ENCODE assay signal across 21 cellular contexts in the genomic region with DNA sequence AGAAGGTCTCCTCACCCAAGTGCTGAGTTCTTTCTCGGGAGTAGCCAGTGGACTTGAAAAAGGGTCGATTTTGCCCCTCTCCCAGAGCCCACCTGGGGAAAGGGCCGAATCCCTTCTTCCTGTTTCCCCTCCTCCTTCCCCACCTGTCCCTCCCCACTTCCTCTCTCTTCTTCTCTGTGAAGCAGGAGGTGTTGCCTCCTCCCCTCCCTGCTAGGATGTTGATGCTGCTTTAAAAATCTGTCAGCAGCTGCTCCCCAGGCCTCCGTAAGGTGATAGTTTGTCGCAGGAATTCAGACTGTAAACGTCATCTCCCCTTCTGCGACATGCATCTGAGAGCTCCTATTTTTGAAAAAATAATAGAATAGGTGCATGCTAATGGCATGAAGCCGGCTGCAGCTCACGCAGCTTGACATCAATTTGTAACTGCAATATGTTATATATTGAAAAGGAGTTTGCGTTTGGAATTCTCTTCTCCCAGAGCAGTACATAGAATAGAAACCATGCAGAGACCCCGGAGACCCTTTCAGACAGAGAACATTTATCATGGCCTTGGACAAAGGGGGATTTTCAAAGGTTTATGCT.
DNase-seq lines count a peak whose midpoint lies in the region; ATAC-seq, FAIRE-seq and TF ChIP-seq lines count a peak whose summit lies in the region.
"Had no signal": no experiment of that assay in that cellular context is flagged by ENCODE, and none has a peak within 500 bp of the region (broad histone marks: within the 10 kb centered on the region; RNA-seq: fewer than 3 reads in every experiment).

No MANE protein-coding gene starts in this region.

- no peak overlapping the region for H2BK12ac ChIP-seq in H1 (ENCODE audit: low read depth, low read length)

- no peaks in the 10 kb centered on the region for H3K79me1 ChIP-seq in H1 (ENCODE audit: low read depth, low read length)

- no peaks in the 10 kb centered on the region for H4K20me1 ChIP-seq in H1 (replicated peaks in 1 of 2; ENCODE audit: control insufficient read depth in 1 of 2, insufficient read depth in 2 of 2, low read length in 2 of 2)
- H4K20me1 ChIP-seq in neural cell (ENCODE audit: insufficient read depth) = no peaks in the 10 kb centered on the region

- H3K14ac ChIP-seq in H1 (ENCODE audit: insufficient read length) = no peak overlapping the region

- H3K4ac ChIP-seq in H1 (replicated peaks; ENCODE audit: insufficient read length, low read depth, low read length) = no peak overlapping the region

- TF ChIP-seq RAD21 in H1 (IDR thresholded peaks at IDR 0.05 in 1 of 2, conservative IDR thresholded peaks at IDR 0.05 in 1 of 2; ENCODE audit: low read depth in 2 of 2, low read length in 2 of 2) (no peak), neural cell (conservative IDR thresholded peaks at IDR 0.05) (peak; percentile 48)

- H2BK120ac ChIP-seq in H1 (replicated peaks; ENCODE audit: low read depth, low read length) = no peak overlapping the region

- CTCF ChIA-PET in H1 (lab: Charles Lee; ENCODE audit: partially characterized antibody) = interaction anchor here (0.7 to 1.7 kb wide), 3 partner anchors 31 to 378 kb away, joined by 3 read pairs; no protein-coding TSS in a partner anchor

- in situ Hi-C loops in G401 (cut with HindIII; ENCODE audit: low sequenced_read_pairs) = no loop called here

- TF ChIP-seq CTCF in H1 (IDR thresholded peaks at IDR 0.05; ENCODE audit: control extremely low read depth in 1 of 3, insufficient read depth in 1 of 3, low read depth in 1 of 3, low read length in 3 of 3) = no peak
- TF ChIP-seq CTCF in neural cell (IDR thresholded peaks at IDR 0.05; ENCODE audit: poor library complexity, severe bottlenecking) = no peak

- H3K79me2 ChIP-seq in H1 (ENCODE audit: control insufficient read depth in 1 of 2, insufficient read depth in 2 of 2, low read length in 2 of 2) (no peaks in the 10 kb centered on the region; a peak in 1 of 4 replicates), neural cell (replicated peaks; ENCODE audit: insufficient read depth, low read length) (no peaks in the 10 kb centered on the region)

- no peak overlapping the region for H4K5ac ChIP-seq in H1 (ENCODE audit: insufficient read length, low read depth, low read length)

- POLR2A ChIA-PET in H1 (lab: Charles Lee; ENCODE audit: partially characterized antibody) = interaction anchor here (0.7 to 1.1 kb wide), 2 partner anchors 10 to 12 kb away, joined by 3 to 4 read pairs; no protein-coding TSS in a partner anchor

- H3K9ac ChIP-seq in H1 (replicated peaks in 1 of 4; ENCODE audit: extremely low read depth in 1 of 4, low read depth in 3 of 4, low read length in 3 of 4) (no peak overlapping the region), neural cell (ENCODE audit: low read length) (peak overlapping the region; percentile 56)
- H3K9ac ChIP-seq: GM23248 had no signal

- peaks cover 0 to 4% (median 0%) of the 10 kb centered on the region in 4 experiments; a peak in 2 of 7 replicates for H3K4me1 ChIP-seq in H1 (replicated peaks in 1 of 4; ENCODE audit: control insufficient read depth in 3 of 4, insufficient read depth in 4 of 4, low read length in 3 of 4)
- H3K4me1 ChIP-seq: A549 had no signal

- H3K27ac ChIP-seq in H1 (ENCODE audit: low read depth, low read length) (no peak overlapping the region), neural cell (ENCODE audit: low read length) (peak overlapping the region; percentile 82)
- H3K27ac ChIP-seq: A549, GM23248 had no signal

- 77% methylated on average over 11 of the region's 11 CpGs; no CpG with 5 or more reads in 1 of the 2 experiments for WGBS in H1 (ENCODE audit: extremely low coverage in 1 of 2, insufficient coverage in 1 of 2, insufficient read length in 1 of 2, insufficient replicate concordance in 2 of 2, low coverage in 1 of 2, low lambda C conversion rate in 2 of 2, missing lambda C conversion rate in 1 of 2), 2 experiments

- peak; percentile 39 for DNase-seq in G401 (ENCODE audit: low spot score)
- DNase-seq in NCI-H2171 treated with DMSO at 0.1 percent for 48 hours (lab: John Stamatoyannopoulos, UW) = peak; percentile 78
- no peak for DNase-seq in H1 (ENCODE audit: low read depth in 1 of 2, low spot score in 2 of 2)
- DNase-seq in superior temporal gyrus (ENCODE audit: extremely low spot score) = no peak
- DNase-seq: DMS53, GM23248, Karpas-422, MV-4-11, NCI-H1417, NCI-H1694 treated with DMSO at 0.1 percent for 48 hours, NCI-H2081 treated with DMSO at 0.1 percent for 48 hours, NCI-H226, NCI-H524 treated with DMSO at 0.1 percent for 48 hours, PC-3, Right ventricle myocardium superior had no signal

- H4K8ac ChIP-seq in H1 (ENCODE audit: extremely low read depth, insufficient read depth, low read length) = no peak overlapping the region

- H2BK15ac ChIP-seq in H1 (ENCODE audit: low read length) = no peak overlapping the region

- H3K4me3 ChIP-seq in H1 (ENCODE audit: extremely low read depth in 1 of 4, insufficient read depth in 2 of 4, low read depth in 3 of 4, low read length in 4 of 4) = no peak overlapping the region
- H3K4me3 ChIP-seq in neural cell (ENCODE audit: low read length) = peak overlapping the region; percentile 52
- H3K4me3 ChIP-seq: A549, GM23248 had no signal

- no peak overlapping the region for H2BK20ac ChIP-seq in H1 (ENCODE audit: low read length)

- H3K27me3 ChIP-seq in H1 (replicated peaks in 1 of 4; ENCODE audit: control insufficient read depth in 3 of 4, extremely low read depth in 1 of 4, insufficient read depth in 3 of 4, low read length in 3 of 4) = no peaks in the 10 kb centered on the region
- H3K27me3 ChIP-seq in neural cell (ENCODE audit: insufficient read depth, low read depth, low read length) = no peaks in the 10 kb centered on the region

- ATAC-seq in GM19351 (IDR thresholded peaks at IDR 0.05; ENCODE audit: unreplicated experiment) (no peak), HG03159 (IDR thresholded peaks at IDR 0.05; ENCODE audit: unreplicated experiment) (no peak)
- ATAC-seq: A549, HCT116, PC-3 had no signal

- H3K36me3 ChIP-seq in H1 (ENCODE audit: control insufficient read depth in 2 of 4, insufficient read depth in 4 of 4, low read length in 3 of 4) (no peaks in the 10 kb centered on the region), neural cell (ENCODE audit: insufficient read depth, low read length) (no peaks in the 10 kb centered on the region)

- no peak overlapping the region for H3K23ac ChIP-seq in H1 (ENCODE audit: insufficient read length)

- H3K56ac ChIP-seq in H1 (replicated peaks; ENCODE audit: insufficient read length, low read depth, low read length) = no peak overlapping the region

- no peaks in the 10 kb centered on the region for H3K9me2 ChIP-seq in neural cell (ENCODE audit: insufficient read depth, low read length)

- H3K23me2 ChIP-seq in H1 (ENCODE audit: low read depth, low read length) = no peaks in the 10 kb centered on the region

- H3K18ac ChIP-seq in H1 (ENCODE audit: extremely low read depth, low read length) = no peak overlapping the region

- peak overlapping the region; percentile 29; the same call in 1 of the 2 replicates for H2AK5ac ChIP-seq in H1 (ENCODE audit: low read depth, low read length)

- H2AFZ ChIP-seq in H1 (ENCODE audit: low read length) (no peak overlapping the region), neural cell (ENCODE audit: low read depth, low read length) (no peak overlapping the region)
- H2AFZ ChIP-seq: GM23248 had no signal

- H3K9me3 ChIP-seq in H1 (ENCODE audit: insufficient read depth in 2 of 2, low read depth in 1 of 2, low read length in 1 of 2) (no peaks in the 10 kb centered on the region), neural cell (ENCODE audit: low read length) (no peaks in the 10 kb centered on the region)
- H3K9me3 ChIP-seq: A549 had no signal

- no peak overlapping the region for H4K91ac ChIP-seq in H1 (replicated peaks; ENCODE audit: insufficient read length, low read length)

- TF ChIP-seq POLR2A in H1 (IDR thresholded peaks at IDR 0.05; ENCODE audit: control extremely low read depth in 1 of 2, low read depth in 2 of 2, low read length in 2 of 2) = no peak

- no peak overlapping the region for H2BK5ac ChIP-seq in H1 (ENCODE audit: low read depth, low read length)

- TF ChIP-seq EP300 in H1 (IDR thresholded peaks at IDR 0.05; ENCODE audit: borderline replicate concordance in 1 of 2, low read depth in 2 of 2, low read length in 2 of 2) = no peak
- TF ChIP-seq EP300 in neural cell (conservative IDR thresholded peaks at IDR 0.05; ENCODE audit: poor library complexity, severe bottlenecking) = peak; percentile 86

- peaks cover 4% of the 10 kb centered on the region for H3F3A ChIP-seq in neural cell (ENCODE audit: insufficient read depth, low read length, poor library complexity, severe bottlenecking)

- no peak overlapping the region for H3K4me2 ChIP-seq in H1 (ENCODE audit: insufficient read depth in 1 of 2, low read depth in 2 of 2, low read length in 2 of 2)
- peak overlapping the region; percentile 43 for H3K4me2 ChIP-seq in neural cell (ENCODE audit: low read length)
- H3K4me2 ChIP-seq: A549 had no signal

- no peak for FAIRE-seq in H1 (lab: Jason Lieb, UNC)
- FAIRE-seq: A549, D721Med had no signal

TF ChIP-seq in H1, 55 proteins besides CTCF, POLR2A, EP300 and RAD21 (continues in another document):
- no peak for TF ChIP-seq BRCA1 (IDR thresholded peaks at IDR 0.05; ENCODE audit: low read depth, low read length)
- no peak for TF ChIP-seq EGR1 (IDR thresholded peaks at IDR 0.05; ENCODE audit: borderline replicate concordance, low read depth, low read length)
- TF ChIP-seq, protein P1, sequence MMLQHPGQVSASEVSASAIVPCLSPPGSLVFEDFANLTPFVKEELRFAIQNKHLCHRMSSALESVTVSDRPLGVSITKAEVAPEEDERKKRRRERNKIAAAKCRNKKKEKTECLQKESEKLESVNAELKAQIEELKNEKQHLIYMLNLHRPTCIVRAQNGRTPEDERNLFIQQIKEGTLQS (IDR thresholded peaks at IDR 0.05; ENCODE audit: insufficient read depth, low read depth, low read length) = no peak

TF ChIP-seq in neural cell, 6 proteins besides CTCF, POLR2A, EP300 and RAD21 (continues in another document):
- peak; percentile 37 for TF ChIP-seq SMC3 (conservative IDR thresholded peaks at IDR 0.05; ENCODE audit: poor library complexity)
- TF ChIP-seq MXI1 (conservative IDR thresholded peaks at IDR 0.05; ENCODE audit: poor library complexity, severe bottlenecking) = peak; percentile 56
- no peak for TF ChIP-seq EZH2 (IDR thresholded peaks at IDR 0.05; ENCODE audit: borderline replicate concordance, insufficient read depth, low read length, poor library complexity, severe bottlenecking)

Comparison
In these comparisons a context has a peak if more than half of its experiments do, and no peak if none do; other contexts are left out.
1. DNase-seq: peak in G401 (single experiment) and NCI-H2171 treated with DMSO at 0.1 percent for 48 hours (single experiment); none in H1 (0 of 2) and superior temporal gyrus (single experiment).